Comparison of ENCODE assay signal across 10 cellular contexts in the genomic region with DNA sequence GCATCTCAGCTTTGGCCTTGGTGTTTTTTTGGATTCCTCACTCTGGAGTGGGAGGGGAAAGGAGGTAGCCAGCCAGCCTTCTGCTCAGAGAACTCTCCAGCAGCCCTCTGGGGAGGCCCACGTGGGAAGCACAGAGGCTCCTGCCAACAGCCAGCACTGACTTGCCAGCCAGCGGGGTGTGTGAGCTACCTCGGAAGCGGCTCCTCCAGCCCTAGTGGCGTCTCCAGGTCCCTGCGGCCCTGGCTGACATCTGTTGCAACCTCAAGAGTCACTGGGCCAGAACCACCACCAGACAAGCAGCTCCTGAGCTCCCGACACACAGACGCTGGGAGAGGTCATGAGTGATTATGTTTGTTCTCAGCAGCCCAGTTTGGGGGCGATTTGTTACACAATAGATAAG.
DNase-seq lines count a peak whose midpoint lies in the region; ATAC-seq and TF ChIP-seq lines count a peak whose summit lies in the region.
"Had no signal": no experiment of that assay in that cellular context is flagged by ENCODE, and none has a peak within 500 bp of the region (broad histone marks: within the 10 kb centered on the region; RNA-seq: fewer than 3 reads in every experiment).

No MANE protein-coding gene starts in this region.

- H3K4me1 ChIP-seq in BE2C = no peaks in the 10 kb centered on the region; the same call in 1 of the 2 replicates

- H3K4me1 Mint-ChIP-seq in nephron = peaks cover 34% of the 10 kb centered on the region
- H3K4me1 Mint-ChIP-seq in activated naive CD8-positive, alpha-beta T cell treated with anti-CD3 and anti-CD28 coated beads, Interleukin-2, amount 50 U/mL, for 24 hours = no peaks in the 10 kb centered on the region
- H3K4me1 Mint-ChIP-seq: memory B cell had no signal

- no peaks in the 10 kb centered on the region for H3K9me3 Mint-ChIP-seq in nephron
- H3K9me3 Mint-ChIP-seq in activated naive CD8-positive, alpha-beta T cell treated with anti-CD3 and anti-CD28 coated beads, Interleukin-2, amount 50 U/mL, for 24 hours = peaks cover 7% of the 10 kb centered on the region

- TF ChIP-seq CTCF in BE2C (IDR thresholded peaks at IDR 0.05; ENCODE audit: low read depth, low read length) (peak; percentile 34), nephron (IDR thresholded peaks at IDR 0.05; ENCODE audit: unreplicated experiment in 3 of 3) (peak in 1 of 3 experiments; percentile 21)

- H3K27me3 Mint-ChIP-seq in nephron (ENCODE audit: low read depth) = peaks cover 4% of the 10 kb centered on the region
- no peaks in the 10 kb centered on the region for H3K27me3 Mint-ChIP-seq in activated naive CD8-positive, alpha-beta T cell treated with anti-CD3 and anti-CD28 coated beads, Interleukin-2, amount 50 U/mL, for 24 hours

- H3K27ac Mint-ChIP-seq in nephron = peak overlapping the region; percentile 33 to 76 (median 35)
- no peak overlapping the region for H3K27ac Mint-ChIP-seq in activated naive CD8-positive, alpha-beta T cell treated with anti-CD3 and anti-CD28 coated beads, Interleukin-2, amount 50 U/mL, for 24 hours
- H3K27ac Mint-ChIP-seq: memory B cell had no signal

- H3K27me3 ChIP-seq in BE2C = no peaks in the 10 kb centered on the region

- no peaks in the 10 kb centered on the region for H3K36me3 ChIP-seq in BE2C

- ATAC-seq in esophagus mucosa (peak; percentile 98), HG02840 (IDR thresholded peaks at IDR 0.05; ENCODE audit: low FRiP score, unreplicated experiment) (no peak)
- no peak for ATAC-seq in activated naive CD8-positive, alpha-beta T cell treated with anti-CD3 and anti-CD28 coated beads, Interleukin-2, amount 50 U/mL, for 24 hours

- no peak overlapping the region for H3K4me3 Mint-ChIP-seq in nephron
- H3K4me3 Mint-ChIP-seq in activated naive CD8-positive, alpha-beta T cell treated with anti-CD3 and anti-CD28 coated beads, Interleukin-2, amount 50 U/mL, for 24 hours = no peak overlapping the region
- H3K4me3 Mint-ChIP-seq: memory B cell had no signal

- no peaks in the 10 kb centered on the region for H3K9me3 ChIP-seq in BE2C

- H3K36me3 Mint-ChIP-seq in nephron (ENCODE audit: low read depth) = no peaks in the 10 kb centered on the region
- H3K36me3 Mint-ChIP-seq in activated naive CD8-positive, alpha-beta T cell treated with anti-CD3 and anti-CD28 coated beads, Interleukin-2, amount 50 U/mL, for 24 hours (ENCODE audit: low read depth) = no peaks in the 10 kb centered on the region
- H3K36me3 Mint-ChIP-seq: memory B cell had no signal

- H3K4me3 ChIP-seq in BE2C (ENCODE audit: low read depth, low read length) = no peak overlapping the region

- DNase-seq in BE2C (peak; percentile 77), NCI-H1436 (lab: John Stamatoyannopoulos, UW) (peak; percentile 88), COLO668 (lab: John Stamatoyannopoulos, UW; ENCODE audit: unreplicated experiment) (no peak), mesenteric fat pad (ENCODE audit: low spot score) (no peak)
- DNase-seq in activated naive CD8-positive, alpha-beta T cell treated with anti-CD3 and anti-CD28 coated beads, Interleukin-2, amount 50 U/mL, for 24 hours = no peak
- DNase-seq: T-helper 9 cell had no signal

Comparison
In these comparisons a context has a peak if more than half of its experiments do, and no peak if none do; other contexts are left out.
1. DNase-seq: peak in BE2C (single experiment) and NCI-H1436 (single experiment); none in activated naive CD8-positive, alpha-beta T cell treated with anti-CD3 and anti-CD28 coated beads, Interleukin-2, amount 50 U/mL, for 24 hours (single experiment), COLO668 (single experiment) and mesenteric fat pad (single experiment).